Comparison of ENCODE assay signal across 12 cellular contexts in the genomic region with DNA sequence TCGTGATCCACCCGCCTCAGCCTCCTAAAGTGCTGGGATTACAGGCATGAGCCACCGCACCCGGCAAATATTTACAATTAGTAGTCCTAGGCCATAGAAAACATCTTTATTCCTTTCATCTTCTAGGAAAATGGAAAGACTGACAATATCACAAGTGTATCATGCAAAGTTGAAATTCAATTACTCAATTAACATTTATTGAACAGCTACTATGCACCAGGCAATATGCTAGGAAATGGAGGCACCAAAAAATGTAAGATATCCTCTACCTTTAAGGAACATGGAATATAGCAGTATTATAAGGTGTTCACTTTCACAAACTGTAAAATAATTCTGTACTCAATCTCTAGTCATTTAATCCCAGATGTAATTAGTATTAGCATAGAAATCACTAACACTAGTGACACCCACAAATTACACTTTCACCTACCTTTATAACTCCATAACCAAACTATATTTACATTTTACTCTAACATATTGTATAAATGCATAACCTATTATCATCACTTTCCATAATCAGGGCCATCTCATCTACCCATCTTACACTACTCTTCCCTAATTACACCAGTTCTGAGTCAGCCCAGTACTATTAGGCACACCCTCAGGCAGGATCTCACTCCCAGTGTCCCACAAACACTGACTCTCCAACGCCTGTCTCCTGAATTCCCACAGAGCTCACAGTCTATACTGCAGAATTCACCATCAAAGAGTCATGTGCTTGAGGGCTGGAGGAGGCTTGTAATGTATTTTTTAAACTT. TPM values are rescaled to one million over a fixed set of nuclear protein-coding genes. Genes with fewer than 3 reads are reported as not detected.
DNase-seq lines count a peak whose midpoint lies in the region; ATAC-seq, FAIRE-seq and TF ChIP-seq lines count a peak whose summit lies in the region.
"Had no signal": no experiment of that assay in that cellular context is flagged by ENCODE, and none has a peak within 500 bp of the region (broad histone marks: within the 10 kb centered on the region; RNA-seq: fewer than 3 reads in every experiment).

No MANE protein-coding gene starts in this region.

- POLR2A ChIA-PET in H1 (lab: Charles Lee; ENCODE audit: partially characterized antibody), result interaction anchor here (0.5 to 2.0 kb wide), 6 partner anchors 9 to 56 kb away, joined by 3 to 7 read pairs (median 3); no protein-coding TSS in a partner anchor

- peak; percentile 43 for DNase-seq in MG63
- DNase-seq in H1 (ENCODE audit: low read depth in 1 of 2, low spot score in 2 of 2), result no peak
- no peak for DNase-seq in mucosa of descending colon
- DNase-seq in central memory CD4-positive, alpha-beta T cell, result no peak
- no peak for DNase-seq in erythroblast (lab: John Stamatoyannopoulos, UW)
- DNase-seq in anterior cingulate cortex (lab: John Stamatoyannopoulos, UW), result no peak
- no peak for DNase-seq in GM12891 (ENCODE audit: insufficient read length, low spot score)
- DNase-seq: activated T-cell treated with anti-CD3 and anti-CD28 coated beads for 4 hours; NCI-H1694; stimulated activated CD4-positive, alpha-beta T cell treated with anti-CD3 and anti-CD28 coated beads, Interleukin-2, amount 100 ng/mL, for 24 hours; substantia nigra had no signal

- H3K4me3 ChIP-seq in ACC112 (ENCODE audit: low read depth, low read length), result no peak overlapping the region; the same call in 1 of the 2 replicates
- no peak overlapping the region for H3K4me3 ChIP-seq in MG63
- no peak overlapping the region for H3K4me3 ChIP-seq in H1 (ENCODE audit: extremely low read depth in 1 of 4, insufficient read depth in 2 of 4, low read depth in 3 of 4, low read length in 4 of 4)
- no peak overlapping the region for H3K4me3 ChIP-seq in mucosa of descending colon

- H3K27ac ChIP-seq in ACC112 (ENCODE audit: low read depth, low read length) (peak overlapping the region; percentile 98), H1 (ENCODE audit: low read depth, low read length) (no peak overlapping the region)

- no peak overlapping the region for H2AFZ ChIP-seq in ACC112 (ENCODE audit: low read length, unreplicated experiment)
- no peak overlapping the region for H2AFZ ChIP-seq in H1 (ENCODE audit: low read length)

- H4K5ac ChIP-seq in H1 (ENCODE audit: insufficient read length, low read depth, low read length), result no peak overlapping the region

- peaks cover 74% of the 10 kb centered on the region for H3K4me1 ChIP-seq in ACC112 (ENCODE audit: control insufficient read depth, insufficient read depth, low read length, unreplicated experiment)
- peaks cover 0 to 19% (median 3%) of the 10 kb centered on the region in 4 experiments; a peak in 5 of 7 replicates for H3K4me1 ChIP-seq in H1 (replicated peaks in 1 of 4; ENCODE audit: control insufficient read depth in 3 of 4, insufficient read depth in 4 of 4, low read length in 3 of 4)
- peaks cover 10% of the 10 kb centered on the region for H3K4me1 ChIP-seq in mucosa of descending colon (ENCODE audit: low read depth)

- H3K36me3 ChIP-seq in ACC112 (ENCODE audit: insufficient read depth, low read length) (peaks cover 14% of the 10 kb centered on the region), MG63 (peaks cover 52% of the 10 kb centered on the region), H1 (ENCODE audit: control insufficient read depth in 2 of 4, insufficient read depth in 4 of 4, low read length in 3 of 4) (no peaks in the 10 kb centered on the region), mucosa of descending colon (ENCODE audit: low read depth) (no peaks in the 10 kb centered on the region)

- peaks cover 98% of the 10 kb centered on the region for H3K79me2 ChIP-seq in ACC112 (ENCODE audit: control insufficient read depth, insufficient read depth, low read length, unreplicated experiment)
- peaks cover 17 to 93% of the 10 kb centered on the region in 2 experiments for H3K79me2 ChIP-seq in H1 (ENCODE audit: control insufficient read depth in 1 of 2, insufficient read depth in 2 of 2, low read length in 2 of 2)

- no peak overlapping the region for H3K23ac ChIP-seq in H1 (ENCODE audit: insufficient read length)

- peak overlapping the region; percentile 72; the same call in 1 of the 2 replicates for H2AK5ac ChIP-seq in H1 (ENCODE audit: low read depth, low read length)

- TF ChIP-seq CTCF in H1 (IDR thresholded peaks at IDR 0.05; ENCODE audit: control extremely low read depth in 1 of 3, insufficient read depth in 1 of 3, low read depth in 1 of 3, low read length in 3 of 3), result no peak
- TF ChIP-seq CTCF in mucosa of descending colon (IDR thresholded peaks at IDR 0.05), result no peak

- H3K79me1 ChIP-seq in H1 (ENCODE audit: low read depth, low read length), result peaks cover 9% of the 10 kb centered on the region; the same call in 1 of the 2 replicates

- no peak overlapping the region for H2BK5ac ChIP-seq in H1 (ENCODE audit: low read depth, low read length)

- no peak overlapping the region for H3K4ac ChIP-seq in H1 (replicated peaks; ENCODE audit: insufficient read length, low read depth, low read length)

- peaks cover 0 to 10% of the 10 kb centered on the region in 2 experiments for H4K20me1 ChIP-seq in H1 (replicated peaks in 1 of 2; ENCODE audit: control insufficient read depth in 1 of 2, insufficient read depth in 2 of 2, low read length in 2 of 2)

- no peak overlapping the region for H2BK15ac ChIP-seq in H1 (ENCODE audit: low read length)

- H3K18ac ChIP-seq in H1 (ENCODE audit: extremely low read depth, low read length), result no peak overlapping the region

- no peak for TF ChIP-seq RAD21 in H1 (IDR thresholded peaks at IDR 0.05 in 1 of 2, conservative IDR thresholded peaks at IDR 0.05 in 1 of 2; ENCODE audit: low read depth in 2 of 2, low read length in 2 of 2)

- no peak overlapping the region for H2BK20ac ChIP-seq in H1 (ENCODE audit: low read length)

- CTCF ChIA-PET in H1 (lab: Charles Lee; ENCODE audit: partially characterized antibody), result interaction anchor here (1.6 to 3.6 kb wide), 2 partner anchors 30 to 52 kb away, joined by 5 to 10 read pairs; no protein-coding TSS in a partner anchor

- H3K9me3 ChIP-seq in MG63, result no peaks in the 10 kb centered on the region
- no peaks in the 10 kb centered on the region for H3K9me3 ChIP-seq in H1 (ENCODE audit: insufficient read depth in 2 of 2, low read depth in 1 of 2, low read length in 1 of 2)
- no peaks in the 10 kb centered on the region for H3K9me3 ChIP-seq in mucosa of descending colon

- no peak overlapping the region for H4K91ac ChIP-seq in H1 (replicated peaks; ENCODE audit: insufficient read length, low read length)

- intact Hi-C loops in mucosa of descending colon (cut with DNase I, micrococcal nuclease), result loop anchor here in 1 of 2 donors (10.0 kb wide), 1 partner anchor 56 kb away; no protein-coding TSS in a partner anchor

- H2BK120ac ChIP-seq in H1 (replicated peaks; ENCODE audit: low read depth, low read length), result no peak overlapping the region

- no peak overlapping the region for H3K4me2 ChIP-seq in H1 (ENCODE audit: insufficient read depth in 1 of 2, low read depth in 2 of 2, low read length in 2 of 2)

- no peak overlapping the region for H4K8ac ChIP-seq in H1 (ENCODE audit: extremely low read depth, insufficient read depth, low read length)

- peak; percentile 73 for ATAC-seq in mucosa of descending colon

- WGBS in H1 (ENCODE audit: extremely low coverage in 1 of 2, insufficient coverage in 1 of 2, insufficient read length in 1 of 2, insufficient replicate concordance in 2 of 2, low coverage in 1 of 2, low lambda C conversion rate in 2 of 2, missing lambda C conversion rate in 1 of 2), 2 experiments, result 89% methylated on average over 3 of the region's 5 CpGs; no CpG with 5 or more reads in 1 of the 2 experiments

- no peak for TF ChIP-seq EP300 in H1 (IDR thresholded peaks at IDR 0.05; ENCODE audit: borderline replicate concordance in 1 of 2, low read depth in 2 of 2, low read length in 2 of 2)

- no peaks in the 10 kb centered on the region for H3K23me2 ChIP-seq in H1 (ENCODE audit: low read depth, low read length)

- FAIRE-seq in H1 (lab: Jason Lieb, UNC) (no peak), GM12891 (lab: Jason Lieb, UNC) (no peak)

- no peaks in the 10 kb centered on the region for H3K27me3 ChIP-seq in ACC112 (ENCODE audit: insufficient read depth, low read length)
- H3K27me3 ChIP-seq in MG63, result no peaks in the 10 kb centered on the region
- H3K27me3 ChIP-seq in H1 (replicated peaks in 1 of 4; ENCODE audit: control insufficient read depth in 3 of 4, extremely low read depth in 1 of 4, insufficient read depth in 3 of 4, low read length in 3 of 4), result no peaks in the 10 kb centered on the region

- H3K14ac ChIP-seq in H1 (ENCODE audit: insufficient read length), result no peak overlapping the region

- H2BK12ac ChIP-seq in H1 (ENCODE audit: low read depth, low read length), result no peak overlapping the region

- TF ChIP-seq POLR2A in H1 (IDR thresholded peaks at IDR 0.05; ENCODE audit: control extremely low read depth in 1 of 2, low read depth in 2 of 2, low read length in 2 of 2), result no peak
- no peak for TF ChIP-seq POLR2A in erythroblast (IDR thresholded peaks at IDR 0.05; ENCODE audit: low read length)
- no peak for TF ChIP-seq POLR2A in GM12891 (IDR thresholded peaks at IDR 0.05; ENCODE audit: low read depth, low read length)

- no peak overlapping the region for H3K56ac ChIP-seq in H1 (replicated peaks; ENCODE audit: insufficient read length, low read depth, low read length)

- H3K9ac ChIP-seq in H1 (replicated peaks in 1 of 4; ENCODE audit: extremely low read depth in 1 of 4, low read depth in 3 of 4, low read length in 3 of 4), result no peak overlapping the region

TF ChIP-seq in GM12891, 5 proteins besides CTCF, POLR2A, EP300 and RAD21:
- TF ChIP-seq PAX5 (IDR thresholded peaks at IDR 0.05; ENCODE audit: insufficient read depth, low read length, severe bottlenecking) (no peak), SPI1 (IDR thresholded peaks at IDR 0.05; ENCODE audit: low read depth, low read length) (no peak), TAF1 (IDR thresholded peaks at IDR 0.05; ENCODE audit: low read depth, low read length) (no peak), POLR2AphosphoS5 (IDR thresholded peaks at IDR 0.05; ENCODE audit: low read depth, low read length) (no peak), POU2F2 (IDR thresholded peaks at IDR 0.05; ENCODE audit: low read depth, low read length) (no peak)

RNA-seq across cellular contexts. Expression of gene CORO1C, which starts 10.4 kb away (rescaled TPM):
- total RNA-seq in MG63 (2014; rRNA removed; shearing (Covaris generic); ENCODE audit: low replicate concordance), result 228 and 229 TPM in 2 replicates
- 120 and 130 TPM in 2 replicates for total RNA-seq in H1 (2021; fragmentation: NEBNext Ultra II Directional; extraction: Animal tissue kit (Norgen Biotek cat#: 25700))
- polyA plus RNA-seq in H1 (2011; rRNA removed), result 71.7 and 72.7 TPM in 2 replicates
- 77.4 TPM for polyA plus RNA-seq in H1 (2011; cell fraction: cytosol; rRNA removed)
- 64.4 TPM for polyA plus RNA-seq in H1 (2011; cell fraction: nucleus; rRNA removed)
- polyA plus RNA-seq in H1 (2012, experiment 1 of 2), result 74.9 to 102 TPM (median 86.3 TPM) in 4 replicates
- polyA plus RNA-seq in H1 (2012, experiment 2 of 2), result 7.2 TPM
- 67.3 TPM for polyA plus RNA-seq in H1 (2013, experiment 1 of 2)
- 69.1 TPM for polyA plus RNA-seq in H1 (2013, experiment 2 of 2)
- 378 and 431 TPM in 2 replicates for polyA minus RNA-seq in H1 (2011; rRNA and poly(A)+ RNA removed)
- 104 TPM for polyA minus RNA-seq in H1 (2011; cell fraction: cytosol; rRNA and poly(A)+ RNA removed)
- 107 TPM for polyA minus RNA-seq in H1 (2011; cell fraction: nucleus; rRNA and poly(A)+ RNA removed)
- 100 to 1,000 TPM in 2 of 3 donors, 10 to 100 TPM in 1; 80.5 to 328 (median 123) TPM for total RNA-seq in mucosa of descending colon
- polyA plus RNA-seq in GM12891 (2012; ENCODE audit: low read depth, missing spikeins), result 61.9 TPM
